30 cellular contexts compared by ENCODE assay signal in the genomic region with DNA sequence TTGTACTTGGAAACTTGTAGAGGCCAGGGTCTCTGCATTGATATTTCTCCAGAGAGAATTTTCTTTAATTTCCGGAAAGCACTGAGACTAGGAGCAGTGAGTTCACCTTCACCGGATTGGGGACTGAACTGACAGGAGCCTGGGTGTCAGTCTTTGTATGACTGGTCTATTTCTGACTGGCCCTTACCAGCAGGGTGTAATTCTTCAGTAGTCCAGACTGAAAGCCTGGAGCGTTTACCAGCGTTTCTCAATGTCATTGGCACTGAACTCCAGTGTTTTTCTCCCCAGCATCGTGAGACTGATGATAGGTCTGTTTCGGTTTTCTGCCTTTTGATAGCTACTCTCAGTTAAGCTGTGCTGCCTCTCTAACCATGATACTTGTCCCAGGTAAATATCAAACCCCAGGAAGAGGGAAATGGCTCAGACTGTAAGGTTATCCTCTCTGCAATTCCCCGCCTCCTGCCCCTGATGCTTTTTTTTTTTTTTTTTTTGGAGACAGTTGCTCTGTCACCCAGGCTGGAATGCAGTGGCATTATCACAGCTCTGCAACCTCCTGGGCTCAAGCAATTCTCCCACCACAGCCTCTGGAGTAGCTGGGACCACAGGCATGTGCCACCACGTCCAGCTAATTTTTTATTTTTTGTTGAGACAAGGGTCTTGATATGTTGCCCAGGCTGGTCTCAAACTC.
A peak's percentile ranks its signal among the peaks of the same experiment; 100 is the strongest.
DNase-seq lines count a peak whose midpoint lies in the region; ATAC-seq and TF ChIP-seq lines count a peak whose summit lies in the region.
"Had no signal": no experiment of that assay in that cellular context is flagged by ENCODE, and none has a peak within 500 bp of the region (broad histone marks: within the 10 kb centered on the region; RNA-seq: fewer than 3 reads in every experiment).

No MANE protein-coding gene starts in this region.

- intact Hi-C loops in Right ventricle myocardium inferior (cut with DNase I) (no loop called here), cardiac septum (cut with DNase I) (no loop called here), left ventricle myocardium inferior (cut with micrococcal nuclease) (no loop called here), psoas muscle (cut with DNase I) (no loop called here)

- H3K36me3 ChIP-seq in left ventricle myocardium inferior, result no peaks in the 10 kb centered on the region
- no peaks in the 10 kb centered on the region for H3K36me3 ChIP-seq in psoas muscle (ENCODE audit: insufficient read depth in 1 of 2, low read depth in 1 of 2)
- H3K36me3 ChIP-seq: BLaER1, lower lobe of right lung had no signal

- H3K27ac ChIP-seq in left ventricle myocardium inferior (replicated peaks) (peak overlapping the region; percentile 55), psoas muscle (no peak overlapping the region)
- H3K27ac ChIP-seq: BLaER1, lower lobe of right lung, RWPE1, testis had no signal

- TF ChIP-seq CTCF in left ventricle myocardium inferior (IDR thresholded peaks at IDR 0.05; ENCODE audit: borderline replicate concordance), result peak; percentile 29
- TF ChIP-seq CTCF in psoas muscle (IDR thresholded peaks at IDR 0.05), result no peak

- no peak overlapping the region for H3K4me3 ChIP-seq in left ventricle myocardium inferior
- no peak overlapping the region for H3K4me3 ChIP-seq in psoas muscle
- H3K4me3 ChIP-seq: BLaER1, lower lobe of right lung, mucosa of descending colon, testis had no signal

- H3K27me3 ChIP-seq in left ventricle myocardium inferior (ENCODE audit: low read depth) (no peaks in the 10 kb centered on the region), psoas muscle (ENCODE audit: insufficient read depth in 3 of 3, low read length in 2 of 3) (no peaks in the 10 kb centered on the region)
- H3K27me3 ChIP-seq: BLaER1, testis had no signal

- 40 to 50% (median 46%) methylated on average over 8 of the region's 8 CpGs for WGBS in psoas muscle, 3 donors

- H3K4me1 ChIP-seq in left ventricle myocardium inferior (no peaks in the 10 kb centered on the region), psoas muscle (no peaks in the 10 kb centered on the region)
- H3K4me1 ChIP-seq: lower lobe of right lung, testis had no signal

- no peak for DNase-seq in Right ventricle myocardium inferior (ENCODE audit: missing footprints)
- DNase-seq in cardiac septum (ENCODE audit: low spot score), result no peak
- DNase-seq in NCI-H69 (lab: John Stamatoyannopoulos, UW), result peak; percentile 53
- DNase-seq in left ventricle myocardium inferior, result no peak
- DNase-seq in psoas muscle, result no peak
- no peak for DNase-seq in NCI-H1105 (lab: John Stamatoyannopoulos, UW)
- DNase-seq in activated CD4-positive, alpha-beta T cell treated with anti-CD3 and anti-CD28 coated beads, Interleukin-2, amount 50 U/mL, for 1 hour, result no peak
- no peak for DNase-seq in EL
- DNase-seq: activated CD4-positive, CD25-positive, alpha-beta regulatory T cell; activated CD8-positive, alpha-beta memory T cell treated with anti-CD3 and anti-CD28 coated beads, Interleukin-2, amount 10 ng/mL, durations not matched to agents 7 days and 5 days; activated naive CD8-positive, alpha-beta T cell treated with anti-CD3 and anti-CD28 coated beads, Interleukin-2, amount 50 U/mL, for 24 hours; activated T-cell treated with anti-CD3 and anti-CD28 coated beads, Interleukin-2, amount 50 U/mL, for 4 hours; central memory CD4-positive, alpha-beta T cell; effector memory CD8-positive, alpha-beta T cell; erythroblast; foreskin fibroblast; HCEC 1CT; head of caudate nucleus; Karpas-422; kidney; lower lobe of right lung; mucosa of descending colon; natural killer cell; NCI-H1694 treated with DMSO at 0.1 percent for 48 hours; NCI-H524 treated with DMSO at 0.1 percent for 48 hours; OCI-M1; stimulated activated CD4-positive, alpha-beta T cell treated with anti-CD3 and anti-CD28 coated beads, Interleukin-1b, Interleukin-23, amount 100 ng/mL, for 48 hours; testis had no signal

- ATAC-seq in Right ventricle myocardium inferior (peak; percentile 83), psoas muscle (peak; percentile 53 to 89 (median 71))
- ATAC-seq: activated CD8-positive, alpha-beta memory T cell treated with anti-CD3 and anti-CD28 coated beads, Interleukin-2, amount 10 ng/mL, durations not matched to agents 7 days and 5 days; activated naive CD8-positive, alpha-beta T cell treated with anti-CD3 and anti-CD28 coated beads, Interleukin-2, amount 50 U/mL, for 24 hours; activated T-cell treated with anti-CD3 and anti-CD28 coated beads, Interleukin-2, amount 50 U/mL, for 4 hours; effector memory CD8-positive, alpha-beta T cell; lower lobe of right lung; mucosa of descending colon; natural killer cell had no signal

- no peaks in the 10 kb centered on the region for H3K9me3 ChIP-seq in left ventricle myocardium inferior (replicated peaks)
- peaks cover 3% of the 10 kb centered on the region for H3K9me3 ChIP-seq in psoas muscle
- H3K9me3 ChIP-seq: BLaER1, lower lobe of right lung, mucosa of descending colon, testis had no signal
